Comparison of ENCODE assay signal across 11 cellular contexts in the genomic region with DNA sequence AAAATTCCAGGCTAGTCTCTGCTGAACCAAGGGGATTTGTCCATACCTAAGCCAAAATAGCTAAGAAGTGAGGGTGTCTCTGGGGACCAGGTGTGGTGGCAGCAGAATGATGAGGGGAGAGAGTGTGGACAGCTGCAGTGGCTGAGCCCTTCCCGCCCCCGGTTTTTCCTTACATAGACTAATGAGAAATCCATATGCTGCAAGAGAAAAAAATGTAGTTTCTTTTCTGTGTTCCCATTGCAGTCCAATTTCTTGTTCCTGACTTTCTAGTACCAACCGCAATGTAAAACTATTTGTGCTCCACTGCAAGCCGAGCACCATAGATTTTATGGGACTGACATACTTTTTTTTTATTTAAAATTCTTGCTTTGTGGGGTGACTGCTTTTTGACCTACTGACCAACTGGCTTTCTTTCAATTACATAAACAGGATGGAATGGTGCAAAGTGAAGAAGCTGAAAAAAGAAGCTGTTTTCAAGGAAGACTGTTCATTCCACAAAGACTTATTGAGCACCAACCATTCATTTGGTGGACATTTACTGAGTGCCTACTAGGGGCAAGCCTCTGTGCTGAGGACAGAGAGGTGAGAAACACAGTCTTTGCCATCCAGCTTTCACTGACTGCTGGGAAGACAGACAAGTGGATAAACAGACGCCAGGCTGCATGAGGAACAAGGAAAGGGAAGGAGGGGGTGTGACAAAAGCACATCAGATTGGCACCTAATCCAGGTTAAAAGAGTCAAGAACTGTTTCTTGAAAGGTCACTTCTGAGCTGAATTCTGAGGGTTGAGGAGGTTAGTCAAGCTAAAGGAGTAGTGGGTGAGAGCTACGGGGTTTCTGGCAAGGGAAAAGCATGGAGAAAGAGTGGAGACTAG. TPM values are rescaled to one million over a fixed set of nuclear protein-coding genes. Genes with fewer than 3 reads are reported as not detected.
DNase-seq lines count a peak whose midpoint lies in the region; ATAC-seq and TF ChIP-seq lines count a peak whose summit lies in the region.
"Had no signal": no experiment of that assay in that cellular context is flagged by ENCODE, and none has a peak within 500 bp of the region (broad histone marks: within the 10 kb centered on the region; RNA-seq: fewer than 3 reads in every experiment).

No MANE protein-coding gene starts in this region.

- H2AFZ ChIP-seq in mammary epithelial cell (ENCODE audit: low read depth, low read length) (peak overlapping the region; percentile 81), mesenchymal stem cell (ENCODE audit: low read depth, low read length) (no peak overlapping the region)

- H3K4ac ChIP-seq in mesenchymal stem cell (ENCODE audit: low read depth in 1 of 2, low read length in 2 of 2): peak overlapping the region; percentile 78 to 86

- H2BK12ac ChIP-seq in mesenchymal stem cell (ENCODE audit: low read length in 2 of 2): peak overlapping the region; percentile 98 to 99

- intact Hi-C loops in mammary epithelial cell (cut with micrococcal nuclease): loop anchor here (5.0 kb wide), 1 partner anchor 139 kb away; a partner anchor contains a TSS

- H2BK15ac ChIP-seq in mesenchymal stem cell (ENCODE audit: low read depth, poor library complexity, severe bottlenecking): no peak overlapping the region

- peak overlapping the region; percentile 69 for H2BK5ac ChIP-seq in mesenchymal stem cell (ENCODE audit: low read depth, low read length, poor library complexity, severe bottlenecking)

- DNase-seq in AG20443 (ENCODE audit: low spot score) (peak; percentile 61), NCI-H146 treated with DMSO at 0.1 percent for 48 hours (lab: John Stamatoyannopoulos, UW; ENCODE audit: unreplicated experiment) (peak; percentile 12), mammary epithelial cell (peak; percentile 14), mesenchymal stem cell (peak; percentile 91), HUDEP-2 (lab: John Stamatoyannopoulos, UW; ENCODE audit: unreplicated experiment in 76 of 76) (no peak)
- no peak for DNase-seq in activated CD4-positive, alpha-beta T cell treated with anti-CD3 and anti-CD28 coated beads for 4 hours
- DNase-seq: substantia nigra had no signal

- H3K79me1 ChIP-seq in mesenchymal stem cell (replicated peaks; ENCODE audit: low read length, poor library complexity, severe bottlenecking): peaks cover 16% of the 10 kb centered on the region

- no peaks in the 10 kb centered on the region for H3K36me3 ChIP-seq in mammary epithelial cell (ENCODE audit: insufficient read depth, low read length)
- peaks cover 3% of the 10 kb centered on the region in 2 experiments for H3K36me3 ChIP-seq in mesenchymal stem cell (ENCODE audit: control insufficient read depth in 1 of 2, insufficient read depth in 2 of 2, low read depth in 1 of 2, low read length in 2 of 2)

- H3K9ac ChIP-seq in mammary epithelial cell (ENCODE audit: insufficient read depth, low read length): no peak overlapping the region
- peak overlapping the region; percentile 77 for H3K9ac ChIP-seq in mesenchymal stem cell (ENCODE audit: low read length)

- H2AK5ac ChIP-seq in mesenchymal stem cell (ENCODE audit: low read length, severe bottlenecking): peak overlapping the region; percentile 99

- TF ChIP-seq CTCF in mammary epithelial cell (conservative IDR thresholded peaks at IDR 0.05 in 1 of 2, IDR thresholded peaks at IDR 0.05 in 1 of 2; ENCODE audit: extremely low read depth in 1 of 2, insufficient read depth in 1 of 2, low read depth in 1 of 2, low read length in 2 of 2): no peak

- H4K8ac ChIP-seq in mesenchymal stem cell (ENCODE audit: low read length): peak overlapping the region; percentile 8

- in situ Hi-C loops in mammary epithelial cell (cut with MboI; ENCODE audit: low sequenced_read_pairs in 2 of 2): no loop called here

- no peak overlapping the region for H3K23ac ChIP-seq in mesenchymal stem cell (ENCODE audit: low read length in 2 of 2)

- peaks cover 5% of the 10 kb centered on the region for H3K79me2 ChIP-seq in mammary epithelial cell (ENCODE audit: insufficient read depth, low read length)

- H3K4me3 ChIP-seq in mammary epithelial cell (replicated peaks in 1 of 3; ENCODE audit: insufficient read depth in 1 of 3, low read depth in 2 of 3, low read length in 3 of 3): peak overlapping the region; percentile 23 to 43 (median 24)
- H3K4me3 ChIP-seq in mesenchymal stem cell (ENCODE audit: insufficient read depth in 1 of 2, low read depth in 1 of 2, low read length in 2 of 2): peak overlapping the region in 1 of 2 experiments; percentile 64
- H3K4me3 ChIP-seq: SK-N-MC had no signal

- peak overlapping the region; percentile 44 for H4K91ac ChIP-seq in mesenchymal stem cell (ENCODE audit: low read length)

- no peaks in the 10 kb centered on the region for H3K27me3 ChIP-seq in mammary epithelial cell (ENCODE audit: insufficient read depth, low read length)
- H3K27me3 ChIP-seq in mesenchymal stem cell (ENCODE audit: control insufficient read depth in 1 of 2, insufficient read depth in 1 of 2, low read length in 2 of 2): no peaks in the 10 kb centered on the region

- no peak overlapping the region for H3K14ac ChIP-seq in mesenchymal stem cell (ENCODE audit: low read length in 2 of 2)

- H3K4me1 ChIP-seq in mammary epithelial cell (ENCODE audit: insufficient read depth, low read length): peaks cover 31% of the 10 kb centered on the region
- peaks cover 8% of the 10 kb centered on the region for H3K4me1 ChIP-seq in mesenchymal stem cell (ENCODE audit: control insufficient read depth, insufficient read depth, low read depth, low read length)

- dilution Hi-C loops in mammary epithelial cell (cut with HindIII; ENCODE audit: low sequenced_read_pairs): loop anchor here (5.0 kb wide), 1 partner anchor 79 kb away; no protein-coding TSS in a partner anchor

- H3K18ac ChIP-seq in mesenchymal stem cell (ENCODE audit: low read depth in 1 of 2, low read length in 2 of 2): peak overlapping the region; percentile 88 to 96

- H3K27ac ChIP-seq in mammary epithelial cell (ENCODE audit: insufficient read depth, low read depth, low read length): peak overlapping the region; percentile 43
- H3K27ac ChIP-seq in mesenchymal stem cell (ENCODE audit: low read length, poor library complexity, severe bottlenecking): peak overlapping the region; percentile 96
- H3K27ac ChIP-seq: SK-N-MC had no signal

- H3K4me2 ChIP-seq in mammary epithelial cell (ENCODE audit: insufficient read depth, low read depth, low read length): peak overlapping the region; percentile 71
- peak overlapping the region; percentile 30 for H3K4me2 ChIP-seq in mesenchymal stem cell (ENCODE audit: low read length, poor library complexity, severe bottlenecking)

- ATAC-seq in HG02852 (IDR thresholded peaks at IDR 0.05; ENCODE audit: unreplicated experiment) (no peak), HG02938 (IDR thresholded peaks at IDR 0.05; ENCODE audit: unreplicated experiment) (no peak)

- CTCF ChIA-PET in mammary epithelial cell (lab: Charles Lee; ENCODE audit: low non-redundant PET): no interaction called here

- H3K9me3 ChIP-seq in mammary epithelial cell (replicated peaks; ENCODE audit: insufficient read depth, low read length): no peaks in the 10 kb centered on the region
- no peaks in the 10 kb centered on the region for H3K9me3 ChIP-seq in mesenchymal stem cell (ENCODE audit: control insufficient read depth, low read length)

- BruUV-seq in mammary epithelial cell (replicated peaks; lab: Mats Ljungman, UMichigan): no TSS peak

- H4K20me1 ChIP-seq in mammary epithelial cell (ENCODE audit: insufficient read depth, low read length): no peaks in the 10 kb centered on the region

- 70% methylated on average over 6 of the region's 6 CpGs for WGBS in mammary epithelial cell (ENCODE audit: low coverage, missing lambda C conversion rate)
- WGBS in mesenchymal stem cell: 35% methylated on average over 4 of the region's 6 CpGs

- H2BK120ac ChIP-seq in mesenchymal stem cell (ENCODE audit: low read depth, low read length): peak overlapping the region; percentile 12

RNA-seq across cellular contexts. Expression of a gene that starts 9.7 kb away (rescaled TPM):
- 10 to 100 TPM; 13.0 to 15.5 TPM for total RNA-seq in mammary epithelial cell
- polyA plus RNA-seq in mammary epithelial cell: 21.2 TPM
- polyA minus RNA-seq in mammary epithelial cell: 9.1 TPM
- polyA plus RNA-seq in mesenchymal stem cell (2013, experiment 1 of 2): 15.1 TPM
- polyA plus RNA-seq in mesenchymal stem cell (2013, experiment 2 of 2): 17.7 TPM

RNA-seq across cellular contexts. Expression of a gene that starts 50.8 kb away (rescaled TPM):
- total RNA-seq in mammary epithelial cell: under 1 TPM in 1 of 2 donors, not detected in 1; 0.67 TPM
- polyA plus RNA-seq in mammary epithelial cell: not detected
- not detected for polyA minus RNA-seq in mammary epithelial cell
- 0.12 TPM for polyA plus RNA-seq in mesenchymal stem cell (2013, experiment 1 of 2)
- 0.29 TPM for polyA plus RNA-seq in mesenchymal stem cell (2013, experiment 2 of 2)
- total RNA-seq: glomerular endothelial cell had no signal

Comparison
In these comparisons a context has a peak if more than half of its experiments do, and no peak if none do; other contexts are left out.
1. DNase-seq: peak in AG20443 (single experiment), NCI-H146 treated with DMSO at 0.1 percent for 48 hours (single experiment), mammary epithelial cell (single experiment) and mesenchymal stem cell (single experiment); none in HUDEP-2 (0 of 76) and activated CD4-positive, alpha-beta T cell treated with anti-CD3 and anti-CD28 coated beads for 4 hours (0 of 2).